Comparison of ENCODE assay signal across 17 cellular contexts in genomic region chr7:134541501-134542194, GRCh38. TPM values are rescaled to one million over a fixed set of nuclear protein-coding genes. Genes with fewer than 3 reads are reported as not detected.
"Had no signal": no experiment of that assay in that cellular context is flagged by ENCODE, and none has a peak within 500 bp of the region (broad histone marks: within the 10 kb centered on the region; RNA-seq: fewer than 3 reads in every experiment).

No MANE protein-coding gene starts in this region.

RNA-seq across cellular contexts. Expression of gene AKR1B15, which starts 7.3 kb away (rescaled TPM):
- total RNA-seq: natural killer cell; natural killer cell treated with Interleukin-12 subunit alpha and Interleukin-12 subunit beta and Interleukin-15 and Interleukin-18, amount 100 ng/mL, for 72 hours; neural crest cell; occipital lobe; omental fat pad; osteocyte; progenitor cell of endocrine pancreas; pulmonary artery endothelial cell; renal cortical epithelial cell; right cardiac atrium; sigmoid colon; spleen had no signal
- polyA plus RNA-seq: neural cell, ovary, pancreas, spleen had no signal

RNA-seq across cellular contexts. Expression of gene AKR1B10, which starts 14.3 kb away (rescaled TPM):
- total RNA-seq: natural killer cell; natural killer cell treated with Interleukin-12 subunit alpha and Interleukin-12 subunit beta and Interleukin-15 and Interleukin-18, amount 100 ng/mL, for 72 hours; neural crest cell; occipital lobe; osteocyte; progenitor cell of endocrine pancreas; skeletal muscle tissue; spleen had no signal
- polyA plus RNA-seq: neural cell, smooth muscle cell had no signal
